Comparison of ENCODE assay signal across 8 cellular contexts in genomic region chr3:71421820-71422566, GRCh38.
DNase-seq lines count a peak whose midpoint lies in the region; ATAC-seq and TF ChIP-seq lines count a peak whose summit lies in the region.

No MANE protein-coding gene starts in this region.

- intact Hi-C loops in Caco-2 (cut with micrococcal nuclease; ENCODE audit: unreplicated experiment) = no loop called here
- intact Hi-C loops in breast epithelium (cut with DNase I; ENCODE audit: low total_unique reads) = no loop called here
- intact Hi-C loops in esophagus muscularis mucosa (cut with DNase I) = no loop called here

- no peak for TF ChIP-seq POLR2A in breast epithelium (IDR thresholded peaks at IDR 0.05)
- TF ChIP-seq POLR2A in esophagus muscularis mucosa (IDR thresholded peaks at IDR 0.05; ENCODE audit: low read depth) = no peak

- no TSS peak for BruUV-seq in Caco-2 (replicated peaks; lab: Mats Ljungman, UMichigan)

- ATAC-seq in GM19467 (IDR thresholded peaks at IDR 0.05; ENCODE audit: unreplicated experiment) = peak; percentile 95
- ATAC-seq in HG03469 (IDR thresholded peaks at IDR 0.05; ENCODE audit: unreplicated experiment) = peak; percentile 94

- H3K4me1 ChIP-seq in Caco-2 (peaks cover 3% of the 10 kb centered on the region), breast epithelium (no peaks in the 10 kb centered on the region), esophagus muscularis mucosa (peaks cover 7 to 28% (median 19%) of the 10 kb centered on the region in 4 donors)

- CTCF ChIA-PET in Caco-2 (lab: Charles Lee) = no interaction called here

- H3K36me3 Mint-ChIP-seq in Caco-2 (ENCODE audit: insufficient read depth, unreplicated experiment) = peaks cover 10% of the 10 kb centered on the region

- POLR2A ChIA-PET in Caco-2 (lab: Charles Lee) = no interaction called here

- H3K36me3 ChIP-seq in Caco-2 (ENCODE audit: control insufficient read depth, insufficient read depth, low read length) (no peaks in the 10 kb centered on the region), breast epithelium (no peaks in the 10 kb centered on the region), esophagus muscularis mucosa (no peaks in the 10 kb centered on the region)

- DNase-seq in Caco-2 (no peak), breast epithelium (ENCODE audit: low spot score in 2 of 2) (no peak), esophagus muscularis mucosa (ENCODE audit: extremely low spot score) (no peak), SIG-M5 treated with dmso at 0.1 percent for 504 hours (lab: John Stamatoyannopoulos, UW; ENCODE audit: unreplicated experiment) (no peak), NCI-H1694 (lab: John Stamatoyannopoulos, UW) (no peak), SKM-1 treated with dmso at 0.1 percent for 144 hours (lab: John Stamatoyannopoulos, UW; ENCODE audit: unreplicated experiment) (no peak)

- H3K4me3 ChIP-seq in Caco-2 (ENCODE audit: low read depth, low read length) = no peak overlapping the region
- no peak overlapping the region for H3K4me3 ChIP-seq in breast epithelium
- H3K4me3 ChIP-seq in esophagus muscularis mucosa = no peak overlapping the region

- 91% methylated on average over 12 of the region's 12 CpGs for WGBS in esophagus muscularis mucosa

- H3K27ac Mint-ChIP-seq in Caco-2 (ENCODE audit: unreplicated experiment) = peak overlapping the region; percentile 31

- H3K9me3 Mint-ChIP-seq in Caco-2 (ENCODE audit: unreplicated experiment) = no peaks in the 10 kb centered on the region

- TF ChIP-seq CTCF in Caco-2 (IDR thresholded peaks at IDR 0.05; ENCODE audit: insufficient read depth in 1 of 2, low read depth in 1 of 2, low read length in 1 of 2, severe bottlenecking in 1 of 2, unreplicated experiment in 1 of 2) (no peak), breast epithelium (IDR thresholded peaks at IDR 0.05) (no peak), esophagus muscularis mucosa (IDR thresholded peaks at IDR 0.05) (no peak)

- peak overlapping the region; percentile 22 to 23 for H3K27ac ChIP-seq in breast epithelium
- H3K27ac ChIP-seq in esophagus muscularis mucosa (replicated peaks in 1 of 4) = no peak overlapping the region

- no peak overlapping the region for H3K4me3 Mint-ChIP-seq in Caco-2 (ENCODE audit: unreplicated experiment)

- H3K9me3 ChIP-seq in Caco-2 (no peaks in the 10 kb centered on the region), breast epithelium (no peaks in the 10 kb centered on the region), esophagus muscularis mucosa (no peaks in the 10 kb centered on the region)

- no peak for TF ChIP-seq EP300 in esophagus muscularis mucosa (IDR thresholded peaks at IDR 0.05)

- peaks cover 7% of the 10 kb centered on the region for H3K4me1 Mint-ChIP-seq in Caco-2 (ENCODE audit: low read depth, unreplicated experiment)

- H3K27me3 ChIP-seq in Caco-2 (replicated peaks; ENCODE audit: control insufficient read depth, insufficient read depth, low read length) = no peaks in the 10 kb centered on the region
- no peaks in the 10 kb centered on the region for H3K27me3 ChIP-seq in breast epithelium
- no peaks in the 10 kb centered on the region for H3K27me3 ChIP-seq in esophagus muscularis mucosa

- H3K27me3 Mint-ChIP-seq in Caco-2 (ENCODE audit: insufficient read depth, unreplicated experiment) = no peaks in the 10 kb centered on the region

Comparison
In these comparisons a context has a peak if more than half of its experiments do, and no peak if none do; other contexts are left out.
1. H3K27ac ChIP-seq: peak in breast epithelium (2 of 2); none in esophagus muscularis mucosa (0 of 4).